17 cellular contexts compared by ENCODE assay signal in the genomic region with DNA sequence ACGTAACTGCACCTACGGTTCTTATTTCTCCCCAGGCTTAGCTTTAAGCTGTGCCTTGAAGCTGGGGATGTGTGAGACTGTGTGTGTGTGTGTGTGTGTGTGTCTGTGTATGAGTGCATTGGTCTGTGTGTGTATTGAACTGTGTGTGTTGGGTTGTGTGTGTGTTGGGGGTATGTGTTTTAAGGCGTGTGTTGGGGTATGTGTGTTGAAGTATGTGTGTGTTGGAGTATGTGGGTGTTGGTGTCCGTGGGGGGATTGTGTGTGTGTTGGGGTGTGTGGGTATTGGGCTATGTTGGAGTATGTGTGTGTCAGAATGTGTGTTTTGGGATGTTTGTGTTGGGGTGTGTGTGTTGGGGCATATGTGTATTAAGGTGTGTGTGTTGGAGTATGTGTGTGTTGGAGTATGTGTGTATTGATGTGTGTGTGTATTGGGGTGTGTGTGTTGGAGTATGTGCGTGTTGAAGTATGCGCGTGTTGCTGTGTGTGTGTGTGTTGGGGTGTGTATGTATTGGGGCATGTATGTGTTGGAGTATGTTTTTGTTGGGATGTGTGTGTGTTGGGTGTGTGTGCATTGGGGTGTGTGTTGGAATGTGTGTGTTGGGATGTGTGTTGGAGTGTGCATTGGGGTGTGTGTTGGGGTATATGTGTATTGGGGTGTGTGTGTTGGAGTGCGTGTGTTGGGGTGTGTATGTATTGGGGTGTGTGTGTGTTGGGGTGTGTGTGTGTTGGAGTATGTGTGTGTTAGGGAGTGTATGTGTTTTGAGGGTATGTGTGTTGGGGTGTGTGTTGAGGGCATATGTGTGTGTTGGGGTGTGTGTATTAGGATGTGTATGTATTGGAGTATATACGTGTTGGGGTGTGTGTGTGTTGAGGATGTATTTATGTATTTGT.
DNase-seq lines count a peak whose midpoint lies in the region; ATAC-seq, FAIRE-seq and TF ChIP-seq lines count a peak whose summit lies in the region.
"Had no signal": no experiment of that assay in that cellular context is flagged by ENCODE, and none has a peak within 500 bp of the region (broad histone marks: within the 10 kb centered on the region; RNA-seq: fewer than 3 reads in every experiment).

No MANE protein-coding gene starts in this region.

- H3K79me2 ChIP-seq in osteoblast (ENCODE audit: insufficient read depth, low read length) = no peaks in the 10 kb centered on the region

- peak overlapping the region; percentile 43 for H4K91ac ChIP-seq in mesenchymal stem cell (ENCODE audit: low read length)

- no peak overlapping the region for H2BK15ac ChIP-seq in mesenchymal stem cell (ENCODE audit: low read depth, poor library complexity, severe bottlenecking)

- peak overlapping the region in 1 of 2 experiments; percentile 51 for H3K4ac ChIP-seq in mesenchymal stem cell (ENCODE audit: low read depth in 1 of 2, low read length in 2 of 2)

- peaks cover 11 to 16% of the 10 kb centered on the region in 2 donors for H3K27me3 Mint-ChIP-seq in stimulated activated naive B cell treated with anti-CD40 and anti-IgM and Interleukin-4, amounts not matched to agents 10 μg/mL and 1 μg/mL and 100 μg/mL, for 72 hours

- H3K9ac ChIP-seq in mesenchymal stem cell (ENCODE audit: low read length) = no peak overlapping the region
- H3K9ac ChIP-seq: BLaER1 had no signal

- H3K4me3 Mint-ChIP-seq in stimulated activated naive B cell treated with anti-CD40 and anti-IgM and Interleukin-4, amounts not matched to agents 10 μg/mL and 1 μg/mL and 100 μg/mL, for 72 hours = no peak overlapping the region
- H3K4me3 Mint-ChIP-seq: CD8-positive, alpha-beta memory T cell had no signal

- 94% methylated on average over 9 of the region's 9 CpGs for WGBS in right cardiac atrium
- 86% methylated on average over 9 of the region's 9 CpGs for WGBS in mesenchymal stem cell
- WGBS in small intestine, 3 donors = 91 to 94% (median 93%) methylated on average over 9 of the region's 9 CpGs

- peak overlapping the region in 1 of 2 experiments; percentile 4 for H2BK12ac ChIP-seq in mesenchymal stem cell (ENCODE audit: low read length in 2 of 2)

- H3K36me3 ChIP-seq in mesenchymal stem cell (ENCODE audit: control insufficient read depth in 1 of 2, insufficient read depth in 2 of 2, low read depth in 1 of 2, low read length in 2 of 2) (no peaks in the 10 kb centered on the region), osteoblast (ENCODE audit: insufficient read depth, low read length) (no peaks in the 10 kb centered on the region), small intestine (ENCODE audit: control insufficient read depth in 2 of 2, insufficient read depth in 2 of 2, low read length in 2 of 2) (no peaks in the 10 kb centered on the region)
- H3K36me3 ChIP-seq: BLaER1 had no signal

- peak overlapping the region in 1 of 2 experiments; percentile 79 for H3K14ac ChIP-seq in mesenchymal stem cell (ENCODE audit: low read length in 2 of 2)

- no peaks in the 10 kb centered on the region for H3K9me3 Mint-ChIP-seq in stimulated activated naive B cell treated with anti-CD40 and anti-IgM and Interleukin-4, amounts not matched to agents 10 μg/mL and 1 μg/mL and 100 μg/mL, for 72 hours
- H3K9me3 Mint-ChIP-seq: CD8-positive, alpha-beta memory T cell had no signal

- H4K8ac ChIP-seq in mesenchymal stem cell (ENCODE audit: low read length) = peak overlapping the region; percentile 4

- no peaks in the 10 kb centered on the region for H3K79me1 ChIP-seq in mesenchymal stem cell (replicated peaks; ENCODE audit: low read length, poor library complexity, severe bottlenecking)

- H3K4me2 ChIP-seq in mesenchymal stem cell (ENCODE audit: low read length, poor library complexity, severe bottlenecking) = no peak overlapping the region
- H3K4me2 ChIP-seq in osteoblast (ENCODE audit: insufficient read depth, low read length) = no peak overlapping the region
- H3K4me2 ChIP-seq: BLaER1 had no signal

- H3K23ac ChIP-seq in mesenchymal stem cell (ENCODE audit: low read length in 2 of 2) = no peak overlapping the region

- no peaks in the 10 kb centered on the region for H3K4me1 Mint-ChIP-seq in stimulated activated naive B cell treated with anti-CD40 and anti-IgM and Interleukin-4, amounts not matched to agents 10 μg/mL and 1 μg/mL and 100 μg/mL, for 72 hours
- H3K4me1 Mint-ChIP-seq: CD8-positive, alpha-beta memory T cell had no signal

- intact Hi-C loops in cardiac septum (cut with DNase I) = no loop called here
- intact Hi-C loops in right cardiac atrium (cut with DNase I) = no loop called here

- H3K4me1 ChIP-seq in right cardiac atrium (ENCODE audit: control insufficient read depth, insufficient read depth, low read length) = no peaks in the 10 kb centered on the region
- H3K4me1 ChIP-seq in mesenchymal stem cell (ENCODE audit: control insufficient read depth, insufficient read depth, low read depth, low read length) = peaks cover 14% of the 10 kb centered on the region
- peaks cover 19% of the 10 kb centered on the region for H3K4me1 ChIP-seq in osteoblast (ENCODE audit: insufficient read depth, low read length)
- no peaks in the 10 kb centered on the region for H3K4me1 ChIP-seq in small intestine (ENCODE audit: control insufficient read depth in 2 of 2, insufficient read depth in 1 of 2, low read depth in 1 of 2, low read length in 1 of 2)

- no peak overlapping the region for H3K27ac Mint-ChIP-seq in stimulated activated naive B cell treated with anti-CD40 and anti-IgM and Interleukin-4, amounts not matched to agents 10 μg/mL and 1 μg/mL and 100 μg/mL, for 72 hours

- no peak for FAIRE-seq in small intestine (lab: Jason Lieb, UNC)
- FAIRE-seq: GM12892, HepG2 had no signal

- no peak for ATAC-seq in right cardiac atrium
- no peak for ATAC-seq in stimulated activated naive B cell treated with anti-CD40 and anti-IgM and Interleukin-4, amounts not matched to agents 10 μg/mL and 1 μg/mL and 100 μg/mL, for 72 hours (replicated peaks)
- ATAC-seq: HepG2 had no signal

- H3K27me3 ChIP-seq in right cardiac atrium (ENCODE audit: control insufficient read depth, insufficient read depth) = no peaks in the 10 kb centered on the region
- H3K27me3 ChIP-seq in mesenchymal stem cell (ENCODE audit: control insufficient read depth in 1 of 2, insufficient read depth in 1 of 2, low read length in 2 of 2) = peaks cover 0 to 12% of the 10 kb centered on the region in 2 experiments
- H3K27me3 ChIP-seq in osteoblast (ENCODE audit: insufficient read depth, low read length) = no peaks in the 10 kb centered on the region
- H3K27me3 ChIP-seq in small intestine (ENCODE audit: control insufficient read depth in 2 of 2, insufficient read depth in 2 of 2, low read length in 2 of 2) = no peaks in the 10 kb centered on the region
- H3K27me3 ChIP-seq: BLaER1 had no signal

- peak overlapping the region; percentile 23 for H2AK5ac ChIP-seq in mesenchymal stem cell (ENCODE audit: low read length, severe bottlenecking)

- no peak for TF ChIP-seq CTCF in osteoblast (IDR thresholded peaks at IDR 0.05; ENCODE audit: extremely low read depth, low read depth, low read length)

- no peak overlapping the region for H2AFZ ChIP-seq in mesenchymal stem cell (ENCODE audit: low read depth, low read length)
- no peak overlapping the region for H2AFZ ChIP-seq in osteoblast (ENCODE audit: low read length)

- no peaks in the 10 kb centered on the region for H4K20me1 ChIP-seq in osteoblast (ENCODE audit: insufficient read depth, low read length)
- H4K20me1 ChIP-seq: BLaER1 had no signal

- no peaks in the 10 kb centered on the region for H3K36me3 Mint-ChIP-seq in stimulated activated naive B cell treated with anti-CD40 and anti-IgM and Interleukin-4, amounts not matched to agents 10 μg/mL and 1 μg/mL and 100 μg/mL, for 72 hours
- H3K36me3 Mint-ChIP-seq: CD8-positive, alpha-beta memory T cell had no signal

- no peak overlapping the region for H2BK120ac ChIP-seq in mesenchymal stem cell (ENCODE audit: low read depth, low read length)

- H3K4me3 ChIP-seq in right cardiac atrium (ENCODE audit: low read length) (no peak overlapping the region), mesenchymal stem cell (ENCODE audit: insufficient read depth in 1 of 2, low read depth in 1 of 2, low read length in 2 of 2) (no peak overlapping the region), osteoblast (ENCODE audit: insufficient read depth, low read length) (no peak overlapping the region), small intestine (ENCODE audit: low read depth in 1 of 2, low read length in 2 of 2) (no peak overlapping the region)
- H3K4me3 ChIP-seq: BLaER1 had no signal

- no peak overlapping the region for H2BK5ac ChIP-seq in mesenchymal stem cell (ENCODE audit: low read depth, low read length, poor library complexity, severe bottlenecking)

- H3K9me3 ChIP-seq in right cardiac atrium (ENCODE audit: control insufficient read depth, low read length) (no peaks in the 10 kb centered on the region), mesenchymal stem cell (ENCODE audit: control insufficient read depth, low read length) (no peaks in the 10 kb centered on the region), osteoblast (ENCODE audit: low read depth, low read length) (no peaks in the 10 kb centered on the region), small intestine (ENCODE audit: control insufficient read depth, low read depth) (no peaks in the 10 kb centered on the region)
- H3K9me3 ChIP-seq: BLaER1 had no signal

- DNase-seq in cardiac septum (ENCODE audit: low spot score) (peak; percentile 47), right cardiac atrium (no peak), mesenchymal stem cell (no peak), osteoblast (ENCODE audit: insufficient read length, low spot score, missing footprints) (peak; percentile 56), small intestine (no peak), NCI-H82 treated with DMSO at 0.1 percent for 48 hours (lab: John Stamatoyannopoulos, UW; ENCODE audit: unreplicated experiment) (no peak)
- no peak for DNase-seq in stimulated activated naive B cell treated with anti-CD40 and anti-IgM and Interleukin-4, amounts not matched to agents 10 μg/mL and 1 μg/mL and 100 μg/mL, for 72 hours
- DNase-seq: 8988T; AML-193; Caco-2; CD8-positive, alpha-beta memory T cell; DND-41; GDM1; HCEC 1CT had no signal

- H3K27ac ChIP-seq in right cardiac atrium (ENCODE audit: low read length) (no peak overlapping the region), mesenchymal stem cell (ENCODE audit: low read length, poor library complexity, severe bottlenecking) (no peak overlapping the region), osteoblast (ENCODE audit: low read depth, low read length) (no peak overlapping the region), small intestine (ENCODE audit: low read depth in 1 of 2, low read length in 1 of 2) (no peak overlapping the region)
- H3K27ac ChIP-seq: BLaER1 had no signal

- no peak overlapping the region for H3K18ac ChIP-seq in mesenchymal stem cell (ENCODE audit: low read depth in 1 of 2, low read length in 2 of 2)

Comparison
In these comparisons a context has a peak if more than half of its experiments do, and no peak if none do; other contexts are left out.
1. DNase-seq: peak in cardiac septum (single experiment) and osteoblast (single experiment); none in right cardiac atrium (0 of 3), mesenchymal stem cell (single experiment), small intestine (single experiment), stimulated activated naive B cell treated with anti-CD40 and anti-IgM and Interleukin-4, amounts not matched to agents 10 μg/mL and 1 μg/mL and 100 μg/mL, for 72 hours (single experiment) and NCI-H82 treated with DMSO at 0.1 percent for 48 hours (single experiment).